1 cellular context compared by ENCODE assay signal in the genomic region with DNA sequence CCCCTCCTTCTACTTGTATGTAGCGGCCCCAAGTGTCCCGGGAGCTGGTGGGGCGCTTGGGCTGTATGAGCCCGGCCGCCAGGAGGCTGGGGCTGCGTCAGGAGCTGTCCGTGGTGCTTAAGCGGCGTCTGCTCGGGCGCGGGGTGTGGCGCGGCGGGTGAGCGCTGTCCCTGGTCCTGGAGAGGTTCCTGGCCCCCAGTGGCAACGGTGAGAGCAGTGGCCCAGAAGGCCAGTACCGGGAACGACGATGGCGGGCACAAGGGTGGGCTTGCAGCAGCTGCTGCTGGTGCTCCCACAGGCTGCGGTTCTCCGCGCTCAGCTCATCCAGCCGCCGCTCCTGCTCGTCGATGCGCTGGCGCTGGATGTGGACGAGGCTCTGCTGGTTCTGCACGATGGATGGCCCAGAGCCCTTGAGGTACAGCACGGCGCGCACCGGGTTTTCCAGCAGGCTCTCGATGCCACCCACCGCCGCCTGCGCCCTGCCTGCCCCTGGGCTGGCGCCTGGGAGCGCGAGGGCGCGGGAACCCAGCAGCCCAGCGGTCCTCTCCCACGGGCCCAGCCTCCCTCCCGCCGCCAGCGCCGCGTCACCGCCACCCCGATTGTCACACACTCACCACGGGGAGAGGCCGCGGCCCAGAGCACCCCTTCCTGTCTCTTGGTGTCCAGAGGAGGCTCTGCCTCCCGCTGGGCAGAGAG.
TF ChIP-seq lines count a peak whose summit lies in the region.

No MANE protein-coding gene starts in this region.

TF ChIP-seq in HepG2, 621 proteins besides CTCF, POLR2A, EP300 and RAD21 (continued from another document and continues in another):
- TF ChIP-seq, protein P1, sequence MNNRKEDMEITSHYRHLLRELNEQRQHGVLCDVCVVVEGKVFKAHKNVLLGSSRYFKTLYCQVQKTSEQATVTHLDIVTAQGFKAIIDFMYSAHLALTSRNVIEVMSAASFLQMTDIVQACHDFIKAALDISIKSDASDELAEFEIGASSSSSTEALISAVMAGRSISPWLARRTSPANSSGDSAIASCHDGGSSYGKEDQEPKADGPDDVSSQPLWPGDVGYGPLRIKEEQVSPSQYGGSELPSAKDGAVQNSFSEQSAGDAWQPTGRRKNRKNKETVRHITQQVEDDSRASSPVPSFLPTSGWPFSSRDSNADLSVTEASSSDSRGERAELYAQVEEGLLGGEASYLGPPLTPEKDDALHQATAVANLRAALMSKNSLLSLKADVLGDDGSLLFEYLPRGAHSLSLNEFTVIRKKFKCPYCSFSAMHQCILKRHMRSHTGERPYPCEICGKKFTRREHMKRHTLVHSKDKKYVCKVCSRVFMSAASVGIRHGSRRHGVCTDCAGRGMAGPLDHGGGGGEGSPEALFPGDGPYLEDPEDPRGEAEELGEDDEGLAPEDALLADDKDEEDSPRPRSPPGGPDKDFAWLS (CRISPR knock-in tag; IDR thresholded peaks at IDR 0.05; ENCODE audit: borderline replicate concordance): 0 out of 2 replicates have a peak, but pooled peaks have one; percentile 66
- TF ChIP-seq NFYC (CRISPR knock-in tag; IDR thresholded peaks at IDR 0.05): peak; percentile 68
- peak; percentile 100 for TF ChIP-seq BORCS8-MEF2B (CRISPR knock-in tag; IDR thresholded peaks at IDR 0.05)
- TF ChIP-seq ZNF558 (CRISPR knock-in tag; IDR thresholded peaks at IDR 0.05; ENCODE audit: borderline replicate concordance): peak; percentile 100
- TF ChIP-seq, protein P2, sequence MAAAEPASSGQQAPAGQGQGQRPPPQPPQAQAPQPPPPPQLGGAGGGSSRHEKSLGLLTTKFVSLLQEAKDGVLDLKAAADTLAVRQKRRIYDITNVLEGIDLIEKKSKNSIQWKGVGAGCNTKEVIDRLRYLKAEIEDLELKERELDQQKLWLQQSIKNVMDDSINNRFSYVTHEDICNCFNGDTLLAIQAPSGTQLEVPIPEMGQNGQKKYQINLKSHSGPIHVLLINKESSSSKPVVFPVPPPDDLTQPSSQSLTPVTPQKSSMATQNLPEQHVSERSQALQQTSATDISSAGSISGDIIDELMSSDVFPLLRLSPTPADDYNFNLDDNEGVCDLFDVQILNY (CRISPR knock-in tag; conservative IDR thresholded peaks at IDR 0.05): peak; percentile 98
- peak; percentile 100 for TF ChIP-seq ZSCAN21 (CRISPR knock-in tag; IDR thresholded peaks at IDR 0.05; ENCODE audit: borderline replicate concordance)
- peak; percentile 100 for TF ChIP-seq MIER3 (CRISPR knock-in tag; IDR thresholded peaks at IDR 0.05; ENCODE audit: borderline replicate concordance)
- TF ChIP-seq, protein P3, sequence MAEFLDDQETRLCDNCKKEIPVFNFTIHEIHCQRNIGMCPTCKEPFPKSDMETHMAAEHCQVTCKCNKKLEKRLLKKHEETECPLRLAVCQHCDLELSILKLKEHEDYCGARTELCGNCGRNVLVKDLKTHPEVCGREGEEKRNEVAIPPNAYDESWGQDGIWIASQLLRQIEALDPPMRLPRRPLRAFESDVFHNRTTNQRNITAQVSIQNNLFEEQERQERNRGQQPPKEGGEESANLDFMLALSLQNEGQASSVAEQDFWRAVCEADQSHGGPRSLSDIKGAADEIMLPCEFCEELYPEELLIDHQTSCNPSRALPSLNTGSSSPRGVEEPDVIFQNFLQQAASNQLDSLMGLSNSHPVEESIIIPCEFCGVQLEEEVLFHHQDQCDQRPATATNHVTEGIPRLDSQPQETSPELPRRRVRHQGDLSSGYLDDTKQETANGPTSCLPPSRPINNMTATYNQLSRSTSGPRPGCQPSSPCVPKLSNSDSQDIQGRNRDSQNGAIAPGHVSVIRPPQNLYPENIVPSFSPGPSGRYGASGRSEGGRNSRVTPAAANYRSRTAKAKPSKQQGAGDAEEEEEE (CRISPR knock-in tag; IDR thresholded peaks at IDR 0.05; ENCODE audit: borderline replicate concordance): peak; percentile 99
- TF ChIP-seq DR1 (CRISPR knock-in tag; IDR thresholded peaks at IDR 0.05): peak; percentile 94
- peak; percentile 99 for TF ChIP-seq ZNF20 (CRISPR knock-in tag; IDR thresholded peaks at IDR 0.05)
- peak; percentile 100 for TF ChIP-seq HOXD1 (CRISPR knock-in tag; IDR thresholded peaks at IDR 0.05)
- peak; percentile 97 for TF ChIP-seq FOXO1 (CRISPR knock-in tag; IDR thresholded peaks at IDR 0.05)
- TF ChIP-seq, protein P4, sequence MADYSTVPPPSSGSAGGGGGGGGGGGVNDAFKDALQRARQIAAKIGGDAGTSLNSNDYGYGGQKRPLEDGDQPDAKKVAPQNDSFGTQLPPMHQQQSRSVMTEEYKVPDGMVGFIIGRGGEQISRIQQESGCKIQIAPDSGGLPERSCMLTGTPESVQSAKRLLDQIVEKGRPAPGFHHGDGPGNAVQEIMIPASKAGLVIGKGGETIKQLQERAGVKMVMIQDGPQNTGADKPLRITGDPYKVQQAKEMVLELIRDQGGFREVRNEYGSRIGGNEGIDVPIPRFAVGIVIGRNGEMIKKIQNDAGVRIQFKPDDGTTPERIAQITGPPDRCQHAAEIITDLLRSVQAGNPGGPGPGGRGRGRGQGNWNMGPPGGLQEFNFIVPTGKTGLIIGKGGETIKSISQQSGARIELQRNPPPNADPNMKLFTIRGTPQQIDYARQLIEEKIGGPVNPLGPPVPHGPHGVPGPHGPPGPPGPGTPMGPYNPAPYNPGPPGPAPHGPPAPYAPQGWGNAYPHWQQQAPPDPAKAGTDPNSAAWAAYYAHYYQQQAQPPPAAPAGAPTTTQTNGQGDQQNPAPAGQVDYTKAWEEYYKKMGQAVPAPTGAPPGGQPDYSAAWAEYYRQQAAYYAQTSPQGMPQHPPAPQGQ (CRISPR knock-in tag; IDR thresholded peaks at IDR 0.05; ENCODE audit: borderline replicate concordance): 0 out of 2 replicates have a peak, but pooled peaks have one; percentile 72
- TF ChIP-seq NFE2L1 (CRISPR knock-in tag; IDR thresholded peaks at IDR 0.05; ENCODE audit: borderline replicate concordance): peak; percentile 97
- TF ChIP-seq KLF16 (CRISPR knock-in tag; IDR thresholded peaks at IDR 0.05): peak; percentile 98 to 100
- TF ChIP-seq, protein P5, sequence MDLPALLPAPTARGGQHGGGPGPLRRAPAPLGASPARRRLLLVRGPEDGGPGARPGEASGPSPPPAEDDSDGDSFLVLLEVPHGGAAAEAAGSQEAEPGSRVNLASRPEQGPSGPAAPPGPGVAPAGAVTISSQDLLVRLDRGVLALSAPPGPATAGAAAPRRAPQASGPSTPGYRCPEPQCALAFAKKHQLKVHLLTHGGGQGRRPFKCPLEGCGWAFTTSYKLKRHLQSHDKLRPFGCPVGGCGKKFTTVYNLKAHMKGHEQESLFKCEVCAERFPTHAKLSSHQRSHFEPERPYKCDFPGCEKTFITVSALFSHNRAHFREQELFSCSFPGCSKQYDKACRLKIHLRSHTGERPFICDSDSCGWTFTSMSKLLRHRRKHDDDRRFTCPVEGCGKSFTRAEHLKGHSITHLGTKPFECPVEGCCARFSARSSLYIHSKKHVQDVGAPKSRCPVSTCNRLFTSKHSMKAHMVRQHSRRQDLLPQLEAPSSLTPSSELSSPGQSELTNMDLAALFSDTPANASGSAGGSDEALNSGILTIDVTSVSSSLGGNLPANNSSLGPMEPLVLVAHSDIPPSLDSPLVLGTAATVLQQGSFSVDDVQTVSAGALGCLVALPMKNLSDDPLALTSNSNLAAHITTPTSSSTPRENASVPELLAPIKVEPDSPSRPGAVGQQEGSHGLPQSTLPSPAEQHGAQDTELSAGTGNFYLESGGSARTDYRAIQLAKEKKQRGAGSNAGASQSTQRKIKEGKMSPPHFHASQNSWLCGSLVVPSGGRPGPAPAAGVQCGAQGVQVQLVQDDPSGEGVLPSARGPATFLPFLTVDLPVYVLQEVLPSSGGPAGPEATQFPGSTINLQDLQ (CRISPR knock-in tag; IDR thresholded peaks at IDR 0.05): peak; percentile 99
- peak; percentile 99 for TF ChIP-seq IRF2 (CRISPR knock-in tag; IDR thresholded peaks at IDR 0.05)
- TF ChIP-seq, protein P6, sequence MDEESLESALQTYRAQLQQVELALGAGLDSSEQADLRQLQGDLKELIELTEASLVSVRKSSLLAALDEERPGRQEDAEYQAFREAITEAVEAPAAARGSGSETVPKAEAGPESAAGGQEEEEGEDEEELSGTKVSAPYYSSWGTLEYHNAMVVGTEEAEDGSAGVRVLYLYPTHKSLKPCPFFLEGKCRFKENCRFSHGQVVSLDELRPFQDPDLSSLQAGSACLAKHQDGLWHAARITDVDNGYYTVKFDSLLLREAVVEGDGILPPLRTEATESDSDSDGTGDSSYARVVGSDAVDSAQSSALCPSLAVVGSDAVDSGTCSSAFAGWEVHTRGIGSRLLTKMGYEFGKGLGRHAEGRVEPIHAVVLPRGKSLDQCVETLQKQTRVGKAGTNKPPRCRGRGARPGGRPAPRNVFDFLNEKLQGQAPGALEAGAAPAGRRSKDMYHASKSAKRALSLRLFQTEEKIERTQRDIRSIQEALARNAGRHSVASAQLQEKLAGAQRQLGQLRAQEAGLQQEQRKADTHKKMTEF (CRISPR knock-in tag; IDR thresholded peaks at IDR 0.05): peak; percentile 99
- peak; percentile 84 for TF ChIP-seq RXRA (CRISPR knock-in tag; IDR thresholded peaks at IDR 0.05)
- TF ChIP-seq MBD4 (IDR thresholded peaks at IDR 0.05; ENCODE audit: borderline replicate concordance, low read length): no peak
- no peak for TF ChIP-seq HNRNPK (IDR thresholded peaks at IDR 0.05; ENCODE audit: low read depth, low read length, poor library complexity, severe bottlenecking)
- peak; percentile 99 for TF ChIP-seq HOXA7 (CRISPR knock-in tag; IDR thresholded peaks at IDR 0.05)
- TF ChIP-seq KAT8 (CRISPR knock-in tag; IDR thresholded peaks at IDR 0.05): peak; percentile 92
- peak; percentile 85 for TF ChIP-seq ZNF292 (CRISPR knock-in tag; IDR thresholded peaks at IDR 0.05; ENCODE audit: borderline replicate concordance, low read depth)
- TF ChIP-seq ARID2 (CRISPR knock-in tag; IDR thresholded peaks at IDR 0.05; ENCODE audit: borderline replicate concordance): peak; percentile 99
- TF ChIP-seq ZKSCAN1 (IDR thresholded peaks at IDR 0.05; ENCODE audit: low read length): no peak
- TF ChIP-seq, protein P7, sequence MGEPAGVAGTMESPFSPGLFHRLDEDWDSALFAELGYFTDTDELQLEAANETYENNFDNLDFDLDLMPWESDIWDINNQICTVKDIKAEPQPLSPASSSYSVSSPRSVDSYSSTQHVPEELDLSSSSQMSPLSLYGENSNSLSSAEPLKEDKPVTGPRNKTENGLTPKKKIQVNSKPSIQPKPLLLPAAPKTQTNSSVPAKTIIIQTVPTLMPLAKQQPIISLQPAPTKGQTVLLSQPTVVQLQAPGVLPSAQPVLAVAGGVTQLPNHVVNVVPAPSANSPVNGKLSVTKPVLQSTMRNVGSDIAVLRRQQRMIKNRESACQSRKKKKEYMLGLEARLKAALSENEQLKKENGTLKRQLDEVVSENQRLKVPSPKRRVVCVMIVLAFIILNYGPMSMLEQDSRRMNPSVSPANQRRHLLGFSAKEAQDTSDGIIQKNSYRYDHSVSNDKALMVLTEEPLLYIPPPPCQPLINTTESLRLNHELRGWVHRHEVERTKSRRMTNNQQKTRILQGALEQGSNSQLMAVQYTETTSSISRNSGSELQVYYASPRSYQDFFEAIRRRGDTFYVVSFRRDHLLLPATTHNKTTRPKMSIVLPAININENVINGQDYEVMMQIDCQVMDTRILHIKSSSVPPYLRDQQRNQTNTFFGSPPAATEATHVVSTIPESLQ (CRISPR knock-in tag; conservative IDR thresholded peaks at IDR 0.05): peak; percentile 100
- TF ChIP-seq, protein P8, sequence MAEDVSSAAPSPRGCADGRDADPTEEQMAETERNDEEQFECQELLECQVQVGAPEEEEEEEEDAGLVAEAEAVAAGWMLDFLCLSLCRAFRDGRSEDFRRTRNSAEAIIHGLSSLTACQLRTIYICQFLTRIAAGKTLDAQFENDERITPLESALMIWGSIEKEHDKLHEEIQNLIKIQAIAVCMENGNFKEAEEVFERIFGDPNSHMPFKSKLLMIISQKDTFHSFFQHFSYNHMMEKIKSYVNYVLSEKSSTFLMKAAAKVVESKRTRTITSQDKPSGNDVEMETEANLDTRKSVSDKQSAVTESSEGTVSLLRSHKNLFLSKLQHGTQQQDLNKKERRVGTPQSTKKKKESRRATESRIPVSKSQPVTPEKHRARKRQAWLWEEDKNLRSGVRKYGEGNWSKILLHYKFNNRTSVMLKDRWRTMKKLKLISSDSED (CRISPR knock-in tag; IDR thresholded peaks at IDR 0.05): peak; percentile 99
- TF ChIP-seq FOXK1 (CRISPR knock-in tag; IDR thresholded peaks at IDR 0.05; ENCODE audit: borderline replicate concordance, low read depth): peak; percentile 99
- TF ChIP-seq ESRRA (CRISPR knock-in tag; IDR thresholded peaks at IDR 0.05; ENCODE audit: low read depth): peak; percentile 96
- peak; percentile 69 for TF ChIP-seq ZMYM3 (CRISPR knock-in tag; IDR thresholded peaks at IDR 0.05)
- TF ChIP-seq ZNF776 (CRISPR knock-in tag; IDR thresholded peaks at IDR 0.05): peak; percentile 100
- no peak for TF ChIP-seq HCFC1 (IDR thresholded peaks at IDR 0.05; ENCODE audit: low read depth, low read length)
- TF ChIP-seq JUND (CRISPR knock-in tag; IDR thresholded peaks at IDR 0.05): peak; percentile 86
- TF ChIP-seq, protein P9, sequence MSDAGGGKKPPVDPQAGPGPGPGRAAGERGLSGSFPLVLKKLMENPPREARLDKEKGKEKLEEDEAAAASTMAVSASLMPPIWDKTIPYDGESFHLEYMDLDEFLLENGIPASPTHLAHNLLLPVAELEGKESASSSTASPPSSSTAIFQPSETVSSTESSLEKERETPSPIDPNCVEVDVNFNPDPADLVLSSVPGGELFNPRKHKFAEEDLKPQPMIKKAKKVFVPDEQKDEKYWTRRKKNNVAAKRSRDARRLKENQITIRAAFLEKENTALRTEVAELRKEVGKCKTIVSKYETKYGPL (CRISPR knock-in tag; IDR thresholded peaks at IDR 0.05): peak; percentile 99
- TF ChIP-seq ZNF230 (CRISPR knock-in tag; IDR thresholded peaks at IDR 0.05): peak; percentile 100
- peak; percentile 90 for TF ChIP-seq ZNF644 (CRISPR knock-in tag; IDR thresholded peaks at IDR 0.05; ENCODE audit: low read depth)
- no peak for TF ChIP-seq CBX1 (IDR thresholded peaks at IDR 0.05; ENCODE audit: low read depth)
- peak; percentile 100 for TF ChIP-seq ZNF253 (CRISPR knock-in tag; IDR thresholded peaks at IDR 0.05; ENCODE audit: borderline replicate concordance)
- TF ChIP-seq KDM2A (CRISPR knock-in tag; IDR thresholded peaks at IDR 0.05; ENCODE audit: borderline replicate concordance, low read depth): peak; percentile 99
- TF ChIP-seq HOXA5 (CRISPR knock-in tag; IDR thresholded peaks at IDR 0.05): peak; percentile 100
- TF ChIP-seq HIVEP1 (CRISPR knock-in tag; IDR thresholded peaks at IDR 0.05): peak; percentile 99
- TF ChIP-seq CEBPB (IDR thresholded peaks at IDR 0.05; ENCODE audit: borderline replicate concordance, low read depth, low read length): no peak
- TF ChIP-seq ZNF431 (CRISPR knock-in tag; IDR thresholded peaks at IDR 0.05; ENCODE audit: borderline replicate concordance, low read depth): peak; percentile 100
